In the genomic region with DNA sequence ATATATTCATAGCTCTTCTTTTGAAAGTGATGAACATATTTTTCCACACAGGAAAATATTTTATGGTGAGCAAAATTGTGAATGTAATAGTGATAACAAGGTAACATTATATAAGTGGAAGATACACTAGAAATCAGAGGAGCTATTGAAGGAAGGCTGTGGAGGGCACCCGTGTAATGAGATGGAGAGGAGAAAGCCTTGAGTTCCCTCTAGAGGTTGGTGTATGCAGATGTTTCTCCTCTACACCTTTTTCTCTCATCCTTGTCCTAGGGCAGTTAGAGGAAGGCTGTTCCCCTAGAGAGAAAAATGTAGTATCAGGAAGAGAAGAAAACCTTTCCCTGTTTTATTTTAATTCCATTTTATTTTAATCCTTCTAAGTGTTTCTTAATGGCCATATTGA, we compare ENCODE assay signal across 15 cellular contexts. TPM values are rescaled to one million over a fixed set of nuclear protein-coding genes. Genes with fewer than 3 reads are reported as not detected.
DNase-seq lines count a peak whose midpoint lies in the region; ATAC-seq and TF ChIP-seq lines count a peak whose summit lies in the region.
"Had no signal": no experiment of that assay in that cellular context is flagged by ENCODE, and none has a peak within 500 bp of the region (broad histone marks: within the 10 kb centered on the region; RNA-seq: fewer than 3 reads in every experiment).

No MANE protein-coding gene starts in this region.

- no peak overlapping the region for H3K27ac Mint-ChIP-seq in naive thymus-derived CD4-positive, alpha-beta T cell
- H3K27ac Mint-ChIP-seq in CD14-positive monocyte: no peak overlapping the region
- H3K27ac Mint-ChIP-seq: HFFc6 had no signal

- no peak overlapping the region for H3K27ac ChIP-seq in VCaP
- H3K27ac ChIP-seq in naive thymus-derived CD4-positive, alpha-beta T cell (ENCODE audit: low read depth, low read length): no peak overlapping the region

- POLR2A ChIA-PET in naive thymus-derived CD4-positive, alpha-beta T cell (lab: Charles Lee): no interaction called here

- intact Hi-C loops in naive thymus-derived CD4-positive, alpha-beta T cell (cut with micrococcal nuclease): loop anchor here in 1 of 2 donors (1.0 to 5.0 kb wide), 4 partner anchors 135 to 1442 kb away; no protein-coding TSS in a partner anchor
- intact Hi-C loops in CD14-positive monocyte (cut with micrococcal nuclease): no loop called here

- H3K9me3 ChIP-seq in naive thymus-derived CD4-positive, alpha-beta T cell (ENCODE audit: control insufficient read depth in 2 of 3, low read length in 3 of 3): no peaks in the 10 kb centered on the region

- H3K36me3 Mint-ChIP-seq in naive thymus-derived CD4-positive, alpha-beta T cell: no peaks in the 10 kb centered on the region
- H3K36me3 Mint-ChIP-seq in CD14-positive monocyte: no peaks in the 10 kb centered on the region

- no peak overlapping the region for H3K4me3 ChIP-seq in naive thymus-derived CD4-positive, alpha-beta T cell (ENCODE audit: low read length)

- no peaks in the 10 kb centered on the region for H3K4me1 Mint-ChIP-seq in naive thymus-derived CD4-positive, alpha-beta T cell
- H3K4me1 Mint-ChIP-seq in CD14-positive monocyte: no peaks in the 10 kb centered on the region

- no peak overlapping the region for H3K4me3 Mint-ChIP-seq in naive thymus-derived CD4-positive, alpha-beta T cell
- no peak overlapping the region for H3K4me3 Mint-ChIP-seq in CD14-positive monocyte
- H3K4me3 Mint-ChIP-seq: HFFc6 had no signal

- peaks cover 0 to 5% (median 0%) of the 10 kb centered on the region in 11 donors for H3K9me3 Mint-ChIP-seq in naive thymus-derived CD4-positive, alpha-beta T cell
- H3K9me3 Mint-ChIP-seq in CD14-positive monocyte: peaks cover 0 to 2% (median 0%) of the 10 kb centered on the region in 7 donors

- no peaks in the 10 kb centered on the region for H3K4me1 ChIP-seq in naive thymus-derived CD4-positive, alpha-beta T cell (ENCODE audit: control insufficient read depth in 2 of 2, insufficient read depth in 2 of 2, low read length in 2 of 2)

- ATAC-seq in naive thymus-derived CD4-positive, alpha-beta T cell: no peak
- ATAC-seq: left ventricle myocardium superior had no signal

- CTCF ChIA-PET in naive thymus-derived CD4-positive, alpha-beta T cell (lab: Charles Lee): interaction anchor here (0.8 to 1.1 kb wide), 3 partner anchors 13 to 1120 kb away, joined by 3 to 4 read pairs (median 3); no protein-coding TSS in a partner anchor

- H3K27me3 ChIP-seq in naive thymus-derived CD4-positive, alpha-beta T cell (ENCODE audit: control insufficient read depth in 2 of 2, insufficient read depth in 2 of 2, low read length in 2 of 2): no peaks in the 10 kb centered on the region

- H3K36me3 ChIP-seq in naive thymus-derived CD4-positive, alpha-beta T cell (ENCODE audit: control insufficient read depth in 2 of 3, insufficient read depth in 3 of 3, low read length in 3 of 3): no peaks in the 10 kb centered on the region

- TF ChIP-seq CTCF in VCaP (conservative IDR thresholded peaks at IDR 0.05): peak; percentile 71
- no peak for TF ChIP-seq CTCF in CD14-positive monocyte (IDR thresholded peaks at IDR 0.05)

- no peaks in the 10 kb centered on the region for H3K27me3 Mint-ChIP-seq in naive thymus-derived CD4-positive, alpha-beta T cell
- H3K27me3 Mint-ChIP-seq in CD14-positive monocyte (ENCODE audit: low read depth in 3 of 3): peaks cover 1 to 3% (median 2%) of the 10 kb centered on the region in 3 donors

- DNase-seq in DMS 273 treated with DMSO at 0.1 percent for 48 hours (lab: John Stamatoyannopoulos, UW): peak; percentile 5
- peak; percentile 44 for DNase-seq in HT1080 (ENCODE audit: low read depth)
- peak in 5 of 9 donors; percentile 2 to 35 (median 17) for DNase-seq in naive thymus-derived CD4-positive, alpha-beta T cell
- no peak for DNase-seq in hippocampal formation (lab: John Stamatoyannopoulos, UW)
- no peak for DNase-seq in CD14-positive monocyte (ENCODE audit: low spot score)
- no peak for DNase-seq in NCI-H1105 treated with DMSO at 0.1 percent for 48 hours (lab: John Stamatoyannopoulos, UW)
- DNase-seq in NCI-H1436 (lab: John Stamatoyannopoulos, UW): no peak
- DNase-seq: activated T-cell treated with anti-CD3 and anti-CD28 coated beads for 4 hours, EL, HFFc6, left ventricle myocardium superior, NCI-H2029, T-helper 1 cell had no signal

RNA-seq across cellular contexts. Expression of gene NRG3, which starts 54.6 kb away (rescaled TPM):
- total RNA-seq in HT1080 (2014; rRNA removed; shearing (Covaris generic)): not detected in 2 replicates
- polyA plus RNA-seq in HT1080 (2015; cell fraction: cytosol; rRNA removed): 0.09 TPM in 1 of 2 replicates, not detected in the other
- polyA plus RNA-seq in HT1080 (2015; cell fraction: nucleus; rRNA removed): 0.17 TPM in 1 of 2 replicates, not detected in the other
- not detected for total RNA-seq in naive thymus-derived CD4-positive, alpha-beta T cell
- polyA plus RNA-seq in naive thymus-derived CD4-positive, alpha-beta T cell: not detected
- not detected for polyA plus RNA-seq in CD14-positive monocyte
- total RNA-seq: fibroblast of lung, HFFc6 had no signal
- polyA plus RNA-seq: fibroblast of lung had no signal

Comparison
In these comparisons a context has a peak if more than half of its experiments do, and no peak if none do; other contexts are left out.
1. DNase-seq: peak in DMS 273 treated with DMSO at 0.1 percent for 48 hours (single experiment), HT1080 (single experiment) and naive thymus-derived CD4-positive, alpha-beta T cell (5 of 9); none in hippocampal formation (0 of 2), CD14-positive monocyte (single experiment), NCI-H1105 treated with DMSO at 0.1 percent for 48 hours (single experiment) and NCI-H1436 (single experiment).